ENCODE assay signal across 23 cellular contexts in genomic region chr12:7072024-7072423, GRCh38. TPM values are rescaled to one million over a fixed set of nuclear protein-coding genes. Genes with fewer than 3 reads are reported as not detected.
A peak's percentile ranks its signal among the peaks of the same experiment; 100 is the strongest.
DNase-seq lines count a peak whose midpoint lies in the region; ATAC-seq and TF ChIP-seq lines count a peak whose summit lies in the region.
"Had no signal": no experiment of that assay in that cellular context is flagged by ENCODE, and none has a peak within 500 bp of the region (broad histone marks: within the 10 kb centered on the region; RNA-seq: fewer than 3 reads in every experiment).

No MANE protein-coding gene starts in this region.

- TF ChIP-seq POLR2A in right lobe of liver (IDR thresholded peaks at IDR 0.05), result no peak

- H3K4me1 Mint-ChIP-seq in natural killer cell treated with Interleukin-12 subunit alpha and Interleukin-12 subunit beta and Interleukin-15 and Interleukin-18, amount 100 ng/mL, for 72 hours (ENCODE audit: low read depth in 2 of 2), result peaks cover 12 to 14% of the 10 kb centered on the region in 2 donors
- H3K4me1 Mint-ChIP-seq: B cell had no signal

- H3K27ac Mint-ChIP-seq in natural killer cell treated with Interleukin-12 subunit alpha and Interleukin-12 subunit beta and Interleukin-15 and Interleukin-18, amount 100 ng/mL, for 72 hours, result no peak overlapping the region
- H3K27ac Mint-ChIP-seq: B cell; CD4-positive, CD25-positive, alpha-beta regulatory T cell; CD8-positive, alpha-beta T cell had no signal

- no peaks in the 10 kb centered on the region for H3K36me3 ChIP-seq in right atrium auricular region
- H3K36me3 ChIP-seq in right lobe of liver, result peaks cover 0 to 37% (median 14%) of the 10 kb centered on the region in 4 donors
- H3K36me3 ChIP-seq: BLaER1 had no signal

- no peaks in the 10 kb centered on the region for H3K9me3 ChIP-seq in right atrium auricular region
- H3K9me3 ChIP-seq in right lobe of liver, result no peaks in the 10 kb centered on the region
- H3K9me3 ChIP-seq: BLaER1, Caco-2 had no signal

- DNase-seq in right atrium auricular region (ENCODE audit: low spot score) (peak; percentile 42), Right ventricle myocardium inferior (ENCODE audit: missing footprints) (no peak), left lobe of liver (ENCODE audit: low spot score) (peak; percentile 77), right lobe of liver (peak in 1 of 3 donors; percentile 75), kidney tubule cell (ENCODE audit: low spot score) (no peak), HK-2 (ENCODE audit: unreplicated experiment) (no peak)
- DNase-seq in natural killer cell treated with Interleukin-12 subunit alpha and Interleukin-12 subunit beta and Interleukin-15 and Interleukin-18, amount 100 ng/mL, for 72 hours (ENCODE audit: low spot score), result no peak
- DNase-seq: Caco-2; CD4-positive, CD25-positive, alpha-beta regulatory T cell; CD8-positive, alpha-beta T cell; DMS 273 treated with DMSO at 0.1 percent for 48 hours; DMS53; DMS79 treated with DMSO at 0.1 percent for 48 hours; GF-D8; GOT3; H7; HCEC 1CT had no signal

- no peak for TF ChIP-seq CTCF in right atrium auricular region (IDR thresholded peaks at IDR 0.05)
- no peak for TF ChIP-seq CTCF in right lobe of liver (IDR thresholded peaks at IDR 0.05)

- intact Hi-C loops in Right ventricle myocardium inferior (cut with DNase I), result no loop called here
- intact Hi-C loops in right lobe of liver (cut with DNase I), result no loop called here

- H3K4me3 Mint-ChIP-seq in natural killer cell treated with Interleukin-12 subunit alpha and Interleukin-12 subunit beta and Interleukin-15 and Interleukin-18, amount 100 ng/mL, for 72 hours, result no peak overlapping the region
- H3K4me3 Mint-ChIP-seq: B cell; CD4-positive, CD25-positive, alpha-beta regulatory T cell; CD8-positive, alpha-beta T cell had no signal

- H3K27ac ChIP-seq in right atrium auricular region (no peak overlapping the region), right lobe of liver (peak overlapping the region; percentile 33 to 82 (median 66))
- H3K27ac ChIP-seq: 22Rv1, BLaER1, C4-2B had no signal

- H3K4me1 ChIP-seq in right atrium auricular region (peaks cover 0 to 21% of the 10 kb centered on the region in 2 donors), right lobe of liver (peaks cover 0 to 55% (median 27%) of the 10 kb centered on the region in 4 donors)

- no peaks in the 10 kb centered on the region for H3K27me3 ChIP-seq in right atrium auricular region
- no peaks in the 10 kb centered on the region for H3K27me3 ChIP-seq in right lobe of liver
- H3K27me3 ChIP-seq: BLaER1 had no signal

- H3K4me3 ChIP-seq in right atrium auricular region (no peak overlapping the region), right lobe of liver (peak overlapping the region in 1 of 3 donors; percentile 15)
- H3K4me3 ChIP-seq: BLaER1 had no signal

- H3K9me3 Mint-ChIP-seq in natural killer cell treated with Interleukin-12 subunit alpha and Interleukin-12 subunit beta and Interleukin-15 and Interleukin-18, amount 100 ng/mL, for 72 hours, result no peaks in the 10 kb centered on the region
- H3K9me3 Mint-ChIP-seq: CD4-positive, CD25-positive, alpha-beta regulatory T cell; CD8-positive, alpha-beta T cell had no signal

- ATAC-seq in Right ventricle myocardium inferior, result no peak
- ATAC-seq in left lobe of liver, result peak; percentile 61
- ATAC-seq in right lobe of liver, result peak; percentile 64 to 85 (median 73)
- ATAC-seq in natural killer cell treated with Interleukin-12 subunit alpha and Interleukin-12 subunit beta and Interleukin-15 and Interleukin-18, amount 100 ng/mL, for 72 hours, result no peak
- no peak for ATAC-seq in GM18502 (IDR thresholded peaks at IDR 0.05; ENCODE audit: poor library complexity, unreplicated experiment)
- ATAC-seq: CD8-positive, alpha-beta T cell had no signal

- H3K27me3 Mint-ChIP-seq in natural killer cell treated with Interleukin-12 subunit alpha and Interleukin-12 subunit beta and Interleukin-15 and Interleukin-18, amount 100 ng/mL, for 72 hours, result peaks cover 6 to 33% of the 10 kb centered on the region in 2 donors

- no peaks in the 10 kb centered on the region for H3K36me3 Mint-ChIP-seq in natural killer cell treated with Interleukin-12 subunit alpha and Interleukin-12 subunit beta and Interleukin-15 and Interleukin-18, amount 100 ng/mL, for 72 hours
- H3K36me3 Mint-ChIP-seq: CD4-positive, CD25-positive, alpha-beta regulatory T cell; CD8-positive, alpha-beta T cell had no signal

- 25% methylated on average over 5 of the region's 6 CpGs for WGBS in right lobe of liver (ENCODE audit: insufficient coverage, low coverage, low lambda C conversion rate, missing lambda C conversion rate)

RNA-seq across cellular contexts. Expression of gene C1S, which starts 11.5 kb away (rescaled TPM):
- 100 to 1,000 TPM; 114 to 232 TPM for total RNA-seq in right atrium auricular region
- 153 TPM for total RNA-seq in Right ventricle myocardium inferior
- total RNA-seq in left lobe of liver, result 1,760 TPM
- total RNA-seq in right lobe of liver, result 1,000 to 10,000 TPM in 5 of 6 experiments, 100 to 1,000 TPM in 1; 993 to 2,993 (median 1,796) TPM
- total RNA-seq in natural killer cell treated with Interleukin-12 subunit alpha and Interleukin-12 subunit beta and Interleukin-15 and Interleukin-18, amount 100 ng/mL, for 72 hours, result 1 to 10 TPM; 1.3 to 4.3 TPM

RNA-seq across cellular contexts. Expression of gene C1R, which starts 20.2 kb away (rescaled TPM):
- 100 to 1,000 TPM; 191 to 467 TPM for total RNA-seq in right atrium auricular region
- total RNA-seq in Right ventricle myocardium inferior, result 227 TPM
- total RNA-seq in left lobe of liver, result 1,748 TPM
- total RNA-seq in right lobe of liver, result 1,000 to 10,000 TPM; 1,157 to 2,557 (median 1,950) TPM
- total RNA-seq in natural killer cell treated with Interleukin-12 subunit alpha and Interleukin-12 subunit beta and Interleukin-15 and Interleukin-18, amount 100 ng/mL, for 72 hours, result 1 to 10 TPM; 1.6 to 1.7 TPM

RNA-seq across cellular contexts. Expression of gene C1RL, which starts 37.0 kb away (rescaled TPM):
- 10 to 100 TPM; 18.7 to 34.7 TPM for total RNA-seq in right atrium auricular region
- total RNA-seq in Right ventricle myocardium inferior, result 14.4 TPM
- 243 TPM for total RNA-seq in left lobe of liver
- total RNA-seq in right lobe of liver, result 100 to 1,000 TPM; 202 to 236 (median 216) TPM
- total RNA-seq in natural killer cell treated with Interleukin-12 subunit alpha and Interleukin-12 subunit beta and Interleukin-15 and Interleukin-18, amount 100 ng/mL, for 72 hours, result 10 to 100 TPM; 24.8 to 29.1 TPM

RNA-seq across cellular contexts. Expression of gene LPCAT3, which starts 53.7 kb away (rescaled TPM):
- total RNA-seq in right atrium auricular region, result 10 to 100 TPM; 20.0 to 33.3 TPM
- total RNA-seq in Right ventricle myocardium inferior, result 54.7 TPM
- 54.3 TPM for total RNA-seq in left lobe of liver
- total RNA-seq in right lobe of liver, result 100 to 1,000 TPM in 1 of 6 experiments, 10 to 100 TPM in 5; 50.6 to 115 (median 77.5) TPM
- 10 to 100 TPM; 25.4 to 31.9 TPM for total RNA-seq in natural killer cell treated with Interleukin-12 subunit alpha and Interleukin-12 subunit beta and Interleukin-15 and Interleukin-18, amount 100 ng/mL, for 72 hours

RNA-seq across cellular contexts. Expression of gene RBP5, which starts 56.7 kb away (rescaled TPM):
- total RNA-seq in right atrium auricular region (not detected), Right ventricle myocardium inferior (0.54 TPM), left lobe of liver (154 TPM), right lobe of liver (100 to 1,000 TPM in 3 of 6 experiments, 10 to 100 TPM in 3; 44.1 to 239 (median 98.2) TPM)
- total RNA-seq in natural killer cell treated with Interleukin-12 subunit alpha and Interleukin-12 subunit beta and Interleukin-15 and Interleukin-18, amount 100 ng/mL, for 72 hours, result not detected
- total RNA-seq: CD4-positive, CD25-positive, alpha-beta regulatory T cell; CD8-positive, alpha-beta T cell; G401 had no signal

Comparison
In these comparisons a context has a peak if more than half of its experiments do, and no peak if none do; other contexts are left out.
1. DNase-seq: peak in right atrium auricular region (single experiment) and left lobe of liver (single experiment); none in Right ventricle myocardium inferior (single experiment), natural killer cell treated with Interleukin-12 subunit alpha and Interleukin-12 subunit beta and Interleukin-15 and Interleukin-18, amount 100 ng/mL, for 72 hours (single experiment), kidney tubule cell (single experiment) and HK-2 (single experiment).
2. H3K27ac ChIP-seq: peak in right lobe of liver (3 of 3); none in right atrium auricular region (0 of 2).
3. ATAC-seq: peak in left lobe of liver (single experiment) and right lobe of liver (4 of 4); none in Right ventricle myocardium inferior (single experiment), natural killer cell treated with Interleukin-12 subunit alpha and Interleukin-12 subunit beta and Interleukin-15 and Interleukin-18, amount 100 ng/mL, for 72 hours (0 of 2) and GM18502 (single experiment).
4. RNA of gene C1S, which starts 11.5 kb away (total RNA-seq): 993 to 2,993 TPM in right lobe of liver, 1,760 TPM in left lobe of liver (single experiment), 114 to 232 TPM in right atrium auricular region and 153 TPM in Right ventricle myocardium inferior (single experiment); 1.3 to 4.3 TPM in natural killer cell treated with Interleukin-12 subunit alpha and Interleukin-12 subunit beta and Interleukin-15 and Interleukin-18, amount 100 ng/mL, for 72 hours; every median in the first group is over 10 times any median in the second.
5. RNA of gene C1R, which starts 20.2 kb away (total RNA-seq): 1,157 to 2,557 TPM in right lobe of liver, 1,748 TPM in left lobe of liver (single experiment), 191 to 467 TPM in right atrium auricular region and 227 TPM in Right ventricle myocardium inferior (single experiment); 1.6 to 1.7 TPM in natural killer cell treated with Interleukin-12 subunit alpha and Interleukin-12 subunit beta and Interleukin-15 and Interleukin-18, amount 100 ng/mL, for 72 hours; every median in the first group is over 10 times any median in the second.